Comparison of ENCODE assay signal across 27 cellular contexts in the genomic region with DNA sequence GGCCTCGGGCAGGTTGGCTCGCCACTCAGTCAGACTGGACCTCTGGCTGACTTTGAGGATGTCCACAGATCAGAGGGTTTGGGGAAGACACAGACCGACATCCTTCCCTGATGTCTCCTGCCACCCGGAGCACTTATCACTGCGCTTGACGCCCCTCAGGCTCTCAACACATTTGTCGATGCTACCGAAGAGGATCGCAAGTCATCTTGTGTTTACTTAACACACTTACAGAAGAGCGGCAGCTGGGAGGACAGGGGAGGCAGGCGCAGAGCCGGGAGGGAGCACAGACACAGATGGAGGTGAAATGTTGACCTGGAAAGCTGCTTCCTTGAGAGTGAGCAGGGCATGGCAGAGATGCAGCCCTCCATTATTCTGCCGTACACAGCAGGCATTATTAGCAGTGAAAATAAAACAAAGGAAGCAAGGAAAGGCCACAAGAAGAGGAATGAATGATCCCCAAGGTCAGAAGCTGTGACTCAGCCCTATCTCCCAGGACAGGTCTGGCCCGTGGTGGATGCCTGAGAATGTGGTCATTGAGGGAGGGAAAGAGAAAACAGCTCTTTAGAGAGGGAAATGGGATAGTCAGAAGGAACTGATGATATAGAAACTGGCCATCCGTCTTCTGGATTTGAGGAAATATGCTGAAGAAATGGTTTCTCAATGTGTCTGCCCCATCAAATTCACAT.
DNase-seq lines count a peak whose midpoint lies in the region; ATAC-seq and TF ChIP-seq lines count a peak whose summit lies in the region.
"Had no signal": no experiment of that assay in that cellular context is flagged by ENCODE, and none has a peak within 500 bp of the region (broad histone marks: within the 10 kb centered on the region; RNA-seq: fewer than 3 reads in every experiment).

No MANE protein-coding gene starts in this region.

- peak overlapping the region; percentile 70 for H2AFZ ChIP-seq in IMR-90 (replicated peaks; ENCODE audit: low read length, poor library complexity)

- TF ChIP-seq RAD21 in IMR-90 (IDR thresholded peaks at IDR 0.05; ENCODE audit: low read length), result no peak

- no peak overlapping the region for H2BK15ac ChIP-seq in IMR-90 (ENCODE audit: low read depth, low read length)
- no peak overlapping the region for H2BK15ac ChIP-seq in mesendoderm (replicated peaks; ENCODE audit: low read depth)

- H3K4me1 ChIP-seq in IMR-90 (ENCODE audit: control insufficient read depth, insufficient read depth, low read length) (peaks cover 4% of the 10 kb centered on the region), mesendoderm (ENCODE audit: control insufficient read depth, low read depth, low read length) (no peaks in the 10 kb centered on the region)
- H3K4me1 ChIP-seq: psoas muscle, upper lobe of left lung had no signal

- H3K9me3 Mint-ChIP-seq in activated CD4-positive, alpha-beta memory T cell treated with anti-CD3 and anti-CD28 coated beads for 36 hours, result no peaks in the 10 kb centered on the region
- H3K9me3 Mint-ChIP-seq: activated naive CD4-positive, alpha-beta T cell treated with anti-CD3 and anti-CD28 coated beads, Interleukin-2, amount 50 U/mL, for 24 hours had no signal

- in situ Hi-C loops in IMR-90 (cut with MboI; ENCODE audit: low sequenced_read_pairs), result loop anchor here (25.0 kb wide), 1 partner anchor 205 kb away; no protein-coding TSS in a partner anchor

- H3K36me3 Mint-ChIP-seq in activated CD4-positive, alpha-beta memory T cell treated with anti-CD3 and anti-CD28 coated beads for 36 hours, result no peaks in the 10 kb centered on the region
- H3K36me3 Mint-ChIP-seq: activated CD8-positive, alpha-beta memory T cell treated with anti-CD3 and anti-CD28 coated beads, Interleukin-2, amount 10 ng/mL, durations not matched to agents 7 days and 5 days; activated naive CD4-positive, alpha-beta T cell treated with anti-CD3 and anti-CD28 coated beads, Interleukin-2, amount 50 U/mL, for 24 hours; CD8-positive, alpha-beta memory T cell; IgD-negative memory B cell; memory B cell had no signal

- H3K56ac ChIP-seq in IMR-90 (ENCODE audit: extremely low read depth, insufficient read depth, low read length), result no peak overlapping the region
- H3K56ac ChIP-seq in mesendoderm (ENCODE audit: low read length), result no peak overlapping the region

- H3K27ac ChIP-seq in IMR-90 (ENCODE audit: insufficient read depth, low read length) (no peak overlapping the region), mesendoderm (ENCODE audit: low read depth, low read length) (no peak overlapping the region)
- H3K27ac ChIP-seq: dorsolateral prefrontal cortex, psoas muscle, RWPE1, skin epidermis, upper lobe of left lung had no signal

- H3K36me3 ChIP-seq in IMR-90 (ENCODE audit: control insufficient read depth, insufficient read depth, low read length), result no peaks in the 10 kb centered on the region
- H3K36me3 ChIP-seq in mesendoderm (ENCODE audit: control insufficient read depth, insufficient read depth, low read length), result no peaks in the 10 kb centered on the region
- H3K36me3 ChIP-seq: upper lobe of left lung had no signal

- H3K27me3 ChIP-seq in IMR-90 (ENCODE audit: control insufficient read depth, insufficient read depth, low read length) (no peaks in the 10 kb centered on the region), mesendoderm (ENCODE audit: insufficient read depth, low read length, poor library complexity) (no peaks in the 10 kb centered on the region)
- H3K27me3 ChIP-seq: upper lobe of left lung had no signal

- H2BK5ac ChIP-seq in IMR-90 (ENCODE audit: low read depth, low read length, poor library complexity, severe bottlenecking) (no peak overlapping the region), mesendoderm (ENCODE audit: low read length) (no peak overlapping the region)

- H3K18ac ChIP-seq in IMR-90 (ENCODE audit: low read depth, low read length), result no peak overlapping the region
- H3K18ac ChIP-seq in mesendoderm (ENCODE audit: low read length), result no peak overlapping the region

- H3K27me3 Mint-ChIP-seq in activated CD4-positive, alpha-beta memory T cell treated with anti-CD3 and anti-CD28 coated beads for 36 hours, result no peaks in the 10 kb centered on the region
- H3K27me3 Mint-ChIP-seq: activated CD8-positive, alpha-beta memory T cell treated with anti-CD3 and anti-CD28 coated beads, Interleukin-2, amount 10 ng/mL, durations not matched to agents 7 days and 5 days; CD8-positive, alpha-beta memory T cell; IgD-negative memory B cell; memory B cell; T-helper 17 cell had no signal

- DNase-seq in EH (ENCODE audit: low read depth) (peak; percentile 5), IMR-90 (peak; percentile 50), astrocyte of the hippocampus (ENCODE audit: low read depth, low spot score) (peak; percentile 11), mesendoderm (peak; percentile 17), DMS79 (lab: John Stamatoyannopoulos, UW) (no peak)
- no peak for DNase-seq in activated CD4-positive, alpha-beta memory T cell treated with anti-CD3 and anti-CD28 coated beads for 36 hours
- DNase-seq: activated CD4-positive, alpha-beta T cell treated with anti-CD3 and anti-CD28 coated beads for 4 hours; activated CD8-positive, alpha-beta memory T cell treated with anti-CD3 and anti-CD28 coated beads, Interleukin-2, amount 10 ng/mL, durations not matched to agents 7 days and 5 days; anterior cingulate cortex; CD8-positive, alpha-beta memory T cell; DMS153; dorsolateral prefrontal cortex; H7; left colon; NCI-H1105 treated with DMSO at 0.1 percent for 48 hours; NCI-H526 treated with DMSO at 0.1 percent for 48 hours; psoas muscle; SK-N-SH; T-helper 17 cell had no signal

- H3K27ac Mint-ChIP-seq in activated CD4-positive, alpha-beta memory T cell treated with anti-CD3 and anti-CD28 coated beads for 36 hours, result no peak overlapping the region
- H3K27ac Mint-ChIP-seq: activated CD8-positive, alpha-beta memory T cell treated with anti-CD3 and anti-CD28 coated beads, Interleukin-2, amount 10 ng/mL, durations not matched to agents 7 days and 5 days; activated naive CD4-positive, alpha-beta T cell treated with anti-CD3 and anti-CD28 coated beads, Interleukin-2, amount 50 U/mL, for 24 hours; CD8-positive, alpha-beta memory T cell; memory B cell; T-helper 17 cell had no signal

- no peak overlapping the region for H3K4me3 Mint-ChIP-seq in activated CD4-positive, alpha-beta memory T cell treated with anti-CD3 and anti-CD28 coated beads for 36 hours
- H3K4me3 Mint-ChIP-seq: activated CD8-positive, alpha-beta memory T cell treated with anti-CD3 and anti-CD28 coated beads, Interleukin-2, amount 10 ng/mL, durations not matched to agents 7 days and 5 days; activated naive CD4-positive, alpha-beta T cell treated with anti-CD3 and anti-CD28 coated beads, Interleukin-2, amount 50 U/mL, for 24 hours; CD8-positive, alpha-beta memory T cell; IgD-negative memory B cell; memory B cell; T-helper 17 cell had no signal

- peak; percentile 81 for ATAC-seq in IMR-90 (ENCODE audit: low read depth)
- ATAC-seq in GM18907 (IDR thresholded peaks at IDR 0.05; ENCODE audit: unreplicated experiment), result no peak
- no peak for ATAC-seq in GM21717 (IDR thresholded peaks at IDR 0.05; ENCODE audit: unreplicated experiment)
- ATAC-seq: activated CD8-positive, alpha-beta memory T cell treated with anti-CD3 and anti-CD28 coated beads, Interleukin-2, amount 10 ng/mL, durations not matched to agents 7 days and 5 days; left colon; psoas muscle; T-helper 17 cell had no signal

- TF ChIP-seq CTCF in IMR-90 (conservative IDR thresholded peaks at IDR 0.05; ENCODE audit: low read depth, low read length), result no peak

- no peaks in the 10 kb centered on the region; the same call in 1 of the 2 replicates for H3K9me1 ChIP-seq in IMR-90 (ENCODE audit: insufficient read depth, low read length)

- peak overlapping the region; percentile 4; the same call in 1 of the 2 replicates for H2BK120ac ChIP-seq in IMR-90 (ENCODE audit: low read depth, low read length)
- H2BK120ac ChIP-seq in mesendoderm (ENCODE audit: low read depth, low read length), result no peak overlapping the region

- no peak overlapping the region for H3K4me3 ChIP-seq in IMR-90 (ENCODE audit: insufficient read depth, low read depth, low read length)
- H3K4me3 ChIP-seq in mesendoderm (ENCODE audit: low read length), result no peak overlapping the region
- H3K4me3 ChIP-seq: dorsolateral prefrontal cortex, psoas muscle, skin epidermis, upper lobe of left lung had no signal

- BruUV-seq in IMR-90 (replicated peaks; lab: Mats Ljungman, UMichigan), result no TSS peak

- H3K9me3 ChIP-seq in IMR-90 (ENCODE audit: control insufficient read depth, insufficient read depth, low read length), result no peaks in the 10 kb centered on the region
- H3K9me3 ChIP-seq: psoas muscle, SK-N-SH, upper lobe of left lung had no signal

- WGBS in IMR-90 (ENCODE audit: extremely low coverage in 2 of 2, insufficient read length in 1 of 2), 2 experiments, result 73% methylated on average over 8 of the region's 15 CpGs; no CpG with 5 or more reads in 1 of the 2 experiments
- no CpG with 5 or more reads among the region's 15 CpGs for WGBS in mesendoderm (ENCODE audit: extremely low coverage, insufficient coverage, low lambda C conversion rate)

- no peaks in the 10 kb centered on the region for H3K79me2 ChIP-seq in mesendoderm (ENCODE audit: control insufficient read depth, insufficient read depth, low read length)

- H3K79me1 ChIP-seq in IMR-90 (ENCODE audit: low read depth in 1 of 2, low read length in 2 of 2) (no peaks in the 10 kb centered on the region), mesendoderm (ENCODE audit: low read length) (no peaks in the 10 kb centered on the region)

- H4K91ac ChIP-seq in IMR-90 (ENCODE audit: insufficient read depth, low read depth, low read length), result peak overlapping the region; percentile 16; the same call in 1 of the 2 replicates

- 0 out of 2 replicates have a peak overlapping the region, but pooled peaks have one; percentile 33 for H3K14ac ChIP-seq in IMR-90 (replicated peaks; ENCODE audit: low read depth, low read length)

- CTCF ChIA-PET in IMR-90 (lab: Yijun Ruan, JAX), result no interaction called here
- CTCF ChIA-PET in activated CD4-positive, alpha-beta memory T cell treated with anti-CD3 and anti-CD28 coated beads for 36 hours (lab: Charles Lee), result no interaction called here

- dilution Hi-C loops in IMR-90 (cut with HindIII; ENCODE audit: low sequenced_read_pairs, unreplicated experiment), result no loop called here

- H3K9ac ChIP-seq in IMR-90 (ENCODE audit: low read depth, low read length), result no peak overlapping the region
- H3K9ac ChIP-seq in mesendoderm (ENCODE audit: low read length), result no peak overlapping the region
- H3K9ac ChIP-seq: SK-N-SH had no signal

- H3K4me2 ChIP-seq in IMR-90 (ENCODE audit: low read depth, low read length) (no peak overlapping the region; the same call in 1 of the 2 replicates), mesendoderm (ENCODE audit: low read length) (no peak overlapping the region)
- H3K4me2 ChIP-seq: SK-N-SH had no signal

- H2BK20ac ChIP-seq in IMR-90 (ENCODE audit: low read depth, low read length), result peak overlapping the region; percentile 35; the same call in 1 of the 2 replicates

- no peaks in the 10 kb centered on the region for H4K20me1 ChIP-seq in IMR-90 (ENCODE audit: insufficient read depth, low read length)

- H4K5ac ChIP-seq in IMR-90 (ENCODE audit: low read depth, low read length) (no peak overlapping the region), mesendoderm (ENCODE audit: low read length) (no peak overlapping the region)

- POLR2A ChIA-PET in IMR-90 (lab: Charles Lee; ENCODE audit: unreplicated experiment), result no interaction called here
- POLR2A ChIA-PET in activated CD4-positive, alpha-beta memory T cell treated with anti-CD3 and anti-CD28 coated beads for 36 hours (lab: Charles Lee), result no interaction called here

- H3K4ac ChIP-seq in IMR-90 (ENCODE audit: low read depth, low read length), result peak overlapping the region; percentile 3
- H3K4ac ChIP-seq in mesendoderm (ENCODE audit: low read depth, low read length), result no peak overlapping the region

- TF ChIP-seq POLR2A in IMR-90 (IDR thresholded peaks at IDR 0.05; ENCODE audit: low read depth, low read length), result no peak

- peak overlapping the region in 1 of 2 experiments; percentile 6; a peak in 1 of 4 replicates for H4K8ac ChIP-seq in IMR-90 (ENCODE audit: low read depth in 2 of 2, low read length in 2 of 2)
- no peak overlapping the region for H4K8ac ChIP-seq in mesendoderm (ENCODE audit: low read depth, low read length)

- H3K23ac ChIP-seq in IMR-90 (ENCODE audit: low read depth, low read length), result no peak overlapping the region
- no peak overlapping the region for H3K23ac ChIP-seq in mesendoderm (ENCODE audit: low read length)

- no peak overlapping the region for H2AK9ac ChIP-seq in IMR-90 (replicated peaks; ENCODE audit: low read depth, low read length, poor library complexity)

- intact Hi-C loops in IMR-90 (cut with micrococcal nuclease), result no loop called here
- intact Hi-C loops in activated CD4-positive, alpha-beta memory T cell treated with anti-CD3 and anti-CD28 coated beads for 36 hours (cut with micrococcal nuclease), result no loop called here

- H2AK5ac ChIP-seq in IMR-90 (ENCODE audit: low read depth, low read length) (no peak overlapping the region), mesendoderm (ENCODE audit: low read length) (no peak overlapping the region)

- H3K4me1 Mint-ChIP-seq in activated CD4-positive, alpha-beta memory T cell treated with anti-CD3 and anti-CD28 coated beads for 36 hours (ENCODE audit: low read depth), result no peaks in the 10 kb centered on the region
- H3K4me1 Mint-ChIP-seq: activated CD8-positive, alpha-beta memory T cell treated with anti-CD3 and anti-CD28 coated beads, Interleukin-2, amount 10 ng/mL, durations not matched to agents 7 days and 5 days; activated naive CD4-positive, alpha-beta T cell treated with anti-CD3 and anti-CD28 coated beads, Interleukin-2, amount 50 U/mL, for 24 hours; CD8-positive, alpha-beta memory T cell; IgD-negative memory B cell; memory B cell; T-helper 17 cell had no signal

Comparison
In these comparisons a context has a peak if more than half of its experiments do, and no peak if none do; other contexts are left out.
1. DNase-seq: peak in EH (single experiment), IMR-90 (single experiment), astrocyte of the hippocampus (single experiment) and mesendoderm (single experiment); none in activated CD4-positive, alpha-beta memory T cell treated with anti-CD3 and anti-CD28 coated beads for 36 hours (single experiment) and DMS79 (single experiment).